ENCODE assay signal across 10 cellular contexts in genomic region chr4:151674804-151675290, GRCh38.
DNase-seq lines count a peak whose midpoint lies in the region; ATAC-seq, FAIRE-seq and TF ChIP-seq lines count a peak whose summit lies in the region.
"Had no signal": no experiment of that assay in that cellular context is flagged by ENCODE, and none has a peak within 500 bp of the region (broad histone marks: within the 10 kb centered on the region; RNA-seq: fewer than 3 reads in every experiment).

No MANE protein-coding gene starts in this region.

- H3K4me1 Mint-ChIP-seq in immature natural killer cell: no peaks in the 10 kb centered on the region

- H3K36me3 Mint-ChIP-seq in immature natural killer cell: peaks cover 0 to 12% (median 2%) of the 10 kb centered on the region in 3 donors

- CTCF ChIA-PET in BJ (lab: Yijun Ruan, JAX): interaction anchor here (0.6 kb wide), 1 partner anchor 570 kb away, joined by 4 read pairs; no protein-coding TSS in a partner anchor
- CTCF ChIA-PET in A673 (lab: Charles Lee): interaction anchor here (0.6 kb wide), 1 partner anchor 30 kb away, joined by 3 read pairs; no protein-coding TSS in a partner anchor

- H3K4me3 ChIP-seq in BJ (ENCODE audit: low read depth, low read length) (no peak overlapping the region), adrenal gland (peak overlapping the region in 2 of 4 donors; percentile 14 to 25), pancreas (peak overlapping the region in 3 of 4 donors; percentile 2 to 32 (median 23)), A673 (ENCODE audit: low read depth, low read length, poor library complexity, severe bottlenecking) (no peak overlapping the region)

- intact Hi-C loops in adrenal gland (cut with DNase I): no loop called here
- intact Hi-C loops in left cardiac atrium (cut with DNase I): no loop called here
- intact Hi-C loops in pancreas (cut with DNase I): no loop called here
- intact Hi-C loops in A673 (cut with micrococcal nuclease; ENCODE audit: unreplicated experiment): no loop called here

- no peaks in the 10 kb centered on the region for H3K9me3 Mint-ChIP-seq in immature natural killer cell
- H3K9me3 Mint-ChIP-seq: CD8-positive, alpha-beta T cell had no signal

- no TSS peak for BruUV-seq in A673 (replicated peaks; lab: Mats Ljungman, UMichigan)

- no peaks in the 10 kb centered on the region for H3K27me3 ChIP-seq in BJ (ENCODE audit: control insufficient read depth, insufficient read depth, low read length)
- H3K27me3 ChIP-seq in adrenal gland: no peaks in the 10 kb centered on the region
- no peaks in the 10 kb centered on the region for H3K27me3 ChIP-seq in pancreas
- H3K27me3 ChIP-seq in A673 (replicated peaks; ENCODE audit: insufficient read depth, low read depth, low read length, poor library complexity): no peaks in the 10 kb centered on the region

- POLR2A ChIA-PET in BJ (lab: Charles Lee) (no interaction called here), A673 (lab: Charles Lee; ENCODE audit: low non-redundant PET) (no interaction called here)

- DNase-seq in BJ (ENCODE audit: low read depth) (no peak), adrenal gland (peak; percentile 47 to 85 (median 60)), left cardiac atrium (peak; percentile 71), pancreas (peak in 5 of 6 donors; percentile 42 to 68 (median 46)), NOMO-1 treated with dmso at 0.1 percent for 144 hours (lab: John Stamatoyannopoulos, UW; ENCODE audit: unreplicated experiment) (no peak), immature natural killer cell (no peak), A673 (ENCODE audit: low spot score) (no peak)
- no peak for DNase-seq in activated naive CD4-positive, alpha-beta T cell (lab: John Stamatoyannopoulos, UW)
- DNase-seq: CD8-positive, alpha-beta T cell; NCI-H187 treated with DMSO at 0.1 percent for 48 hours had no signal

- H3K9me3 ChIP-seq in adrenal gland (replicated peaks in 1 of 3): no peaks in the 10 kb centered on the region
- H3K9me3 ChIP-seq in pancreas: no peaks in the 10 kb centered on the region
- no peaks in the 10 kb centered on the region for H3K9me3 ChIP-seq in A673 (ENCODE audit: low read depth, low read length, poor library complexity, severe bottlenecking)

- 22 to 59% (median 33%) methylated on average over 9 to 18 of the region's 18 CpGs for WGBS in adrenal gland, 4 donors
- WGBS in pancreas, 2 donors: 32 to 34% methylated on average over 18 of the region's 18 CpGs

- H3K36me3 ChIP-seq in BJ (ENCODE audit: control insufficient read depth, insufficient read depth, low read length): no peaks in the 10 kb centered on the region
- H3K36me3 ChIP-seq in adrenal gland (replicated peaks in 1 of 2): no peaks in the 10 kb centered on the region
- no peaks in the 10 kb centered on the region for H3K36me3 ChIP-seq in pancreas
- H3K36me3 ChIP-seq in A673 (ENCODE audit: insufficient read depth, low read length, poor library complexity, severe bottlenecking): no peaks in the 10 kb centered on the region

- ATAC-seq in left cardiac atrium (peak; percentile 75), pancreas (peak; percentile 74 to 91 (median 87))
- ATAC-seq: CD8-positive, alpha-beta T cell had no signal

- TF ChIP-seq CTCF in BJ (IDR thresholded peaks at IDR 0.05; ENCODE audit: insufficient read depth, low read depth, low read length) (0 out of 2 replicates have a peak, but pooled peaks have one; percentile 7), adrenal gland (IDR thresholded peaks at IDR 0.05) (peak in 4 of 6 experiments; percentile 12 to 36 (median 24)), pancreas (IDR thresholded peaks at IDR 0.05) (no peak), A673 (conservative IDR thresholded peaks at IDR 0.05; ENCODE audit: low read depth, low read length) (no peak)

- H3K4me1 ChIP-seq in adrenal gland (replicated peaks in 1 of 2) (peaks cover 0 to 11% of the 10 kb centered on the region in 2 donors), pancreas (no peaks in the 10 kb centered on the region), A673 (ENCODE audit: insufficient read depth, low read length, poor library complexity, severe bottlenecking) (no peaks in the 10 kb centered on the region)

- no peak for TF ChIP-seq POLR2A in adrenal gland (IDR thresholded peaks at IDR 0.05)

- no peak for FAIRE-seq in pancreas (lab: Jason Lieb, UNC)

- no peaks in the 10 kb centered on the region for H3K27me3 Mint-ChIP-seq in immature natural killer cell (ENCODE audit: low read depth in 3 of 3)

- peak overlapping the region in 1 of 5 donors; percentile 64 for H3K27ac ChIP-seq in adrenal gland
- no peak overlapping the region for H3K27ac ChIP-seq in pancreas
- H3K27ac ChIP-seq in A673 (ENCODE audit: low read depth, low read length, poor library complexity, severe bottlenecking): no peak overlapping the region

- no peak overlapping the region for H3K27ac Mint-ChIP-seq in immature natural killer cell
- H3K27ac Mint-ChIP-seq: CD8-positive, alpha-beta T cell had no signal

- H3K4me3 Mint-ChIP-seq in immature natural killer cell: no peak overlapping the region
- H3K4me3 Mint-ChIP-seq: CD8-positive, alpha-beta T cell had no signal

Comparison
In these comparisons a context has a peak if more than half of its experiments do, and no peak if none do; other contexts are left out.
1. DNase-seq: peak in adrenal gland (7 of 7), left cardiac atrium (single experiment) and pancreas (5 of 6); none in BJ (single experiment), NOMO-1 treated with dmso at 0.1 percent for 144 hours (single experiment), immature natural killer cell (0 of 3), A673 (single experiment) and activated naive CD4-positive, alpha-beta T cell (0 of 4).
2. H3K4me3 ChIP-seq: peak in pancreas (3 of 4); none in BJ (single experiment) and A673 (single experiment).
3. CTCF ChIP-seq: peak in BJ (single experiment) and adrenal gland (4 of 6); none in pancreas (0 of 4) and A673 (single experiment).